8 cellular contexts compared by ENCODE assay signal in genomic region chr1:227318852-227319607, GRCh38. TPM values are rescaled to one million over a fixed set of nuclear protein-coding genes. Genes with fewer than 3 reads are reported as not detected.
DNase-seq lines count a peak whose midpoint lies in the region; ATAC-seq and TF ChIP-seq lines count a peak whose summit lies in the region.

No MANE protein-coding gene starts in this region.

- TF ChIP-seq CTCF in cardiac muscle cell (IDR thresholded peaks at IDR 0.05; ENCODE audit: low read depth, low read length) (no peak), neural progenitor cell (IDR thresholded peaks at IDR 0.05) (no peak)

- H3K4me3 ChIP-seq in cardiac muscle cell: peak overlapping the region; percentile 90
- peak overlapping the region; percentile 89 for H3K4me3 ChIP-seq in neural progenitor cell

- no peak for ATAC-seq in activated naive CD8-positive, alpha-beta T cell treated with anti-CD3 and anti-CD28 coated beads, Interleukin-2, amount 10 ng/mL, durations not matched to agents 7 days and 5 days (ENCODE audit: low read depth)
- ATAC-seq in HG02852 (IDR thresholded peaks at IDR 0.05; ENCODE audit: unreplicated experiment) (no peak), HG02840 (IDR thresholded peaks at IDR 0.05; ENCODE audit: low FRiP score, unreplicated experiment) (no peak)

- peaks cover 16% of the 10 kb centered on the region for H3K4me1 Mint-ChIP-seq in activated naive CD8-positive, alpha-beta T cell treated with anti-CD3 and anti-CD28 coated beads, Interleukin-2, amount 10 ng/mL, durations not matched to agents 7 days and 5 days
- peaks cover 28% of the 10 kb centered on the region for H3K4me1 Mint-ChIP-seq in neural progenitor cell

- peak; percentile 76 for DNase-seq in DMS153 treated with DMSO at 0.1 percent for 48 hours (lab: John Stamatoyannopoulos, UW; ENCODE audit: unreplicated experiment)
- peak; percentile 83 for DNase-seq in NCI-H1092 treated with DMSO at 0.1 percent for 48 hours (lab: John Stamatoyannopoulos, UW)
- no peak for DNase-seq in activated naive CD8-positive, alpha-beta T cell treated with anti-CD3 and anti-CD28 coated beads, Interleukin-2, amount 10 ng/mL, durations not matched to agents 7 days and 5 days
- peak; percentile 65 to 67 for DNase-seq in cardiac muscle cell (ENCODE audit: low read depth in 1 of 2, low spot score in 1 of 2)
- DNase-seq in neural progenitor cell (ENCODE audit: low spot score): peak; percentile 81
- DNase-seq in NCI-H2029 treated with DMSO at 0.1 percent for 48 hours (lab: John Stamatoyannopoulos, UW): no peak

- H2AFZ ChIP-seq in neural progenitor cell (replicated peaks): peak overlapping the region; percentile 79

- H3K36me3 ChIP-seq in cardiac muscle cell (no peaks in the 10 kb centered on the region), neural progenitor cell (no peaks in the 10 kb centered on the region)

- H3K9me3 Mint-ChIP-seq in activated naive CD8-positive, alpha-beta T cell treated with anti-CD3 and anti-CD28 coated beads, Interleukin-2, amount 10 ng/mL, durations not matched to agents 7 days and 5 days: no peaks in the 10 kb centered on the region
- peaks cover 3% of the 10 kb centered on the region for H3K9me3 Mint-ChIP-seq in neural progenitor cell

- H3K4me1 ChIP-seq in cardiac muscle cell (ENCODE audit: low read depth) (peaks cover 12% of the 10 kb centered on the region), neural progenitor cell (peaks cover 37% of the 10 kb centered on the region)

- peaks cover 29% of the 10 kb centered on the region for H4K20me1 ChIP-seq in neural progenitor cell (ENCODE audit: low read depth)

- peaks cover 2% of the 10 kb centered on the region for H3K36me3 Mint-ChIP-seq in activated naive CD8-positive, alpha-beta T cell treated with anti-CD3 and anti-CD28 coated beads, Interleukin-2, amount 10 ng/mL, durations not matched to agents 7 days and 5 days
- H3K36me3 Mint-ChIP-seq in neural progenitor cell: no peaks in the 10 kb centered on the region

- no peak overlapping the region for H3K27ac Mint-ChIP-seq in activated naive CD8-positive, alpha-beta T cell treated with anti-CD3 and anti-CD28 coated beads, Interleukin-2, amount 10 ng/mL, durations not matched to agents 7 days and 5 days
- peak overlapping the region; percentile 99 for H3K27ac Mint-ChIP-seq in neural progenitor cell

- H3K27me3 Mint-ChIP-seq in activated naive CD8-positive, alpha-beta T cell treated with anti-CD3 and anti-CD28 coated beads, Interleukin-2, amount 10 ng/mL, durations not matched to agents 7 days and 5 days: peaks cover 66% of the 10 kb centered on the region
- peaks cover 2% of the 10 kb centered on the region for H3K27me3 Mint-ChIP-seq in neural progenitor cell (ENCODE audit: insufficient read depth, low read depth)

- H3K4me2 ChIP-seq in neural progenitor cell: peak overlapping the region; percentile 90

- peaks cover 34% of the 10 kb centered on the region for H3F3A ChIP-seq in neural progenitor cell (ENCODE audit: low read depth)

- H3K9me3 ChIP-seq in cardiac muscle cell (ENCODE audit: low read depth) (no peaks in the 10 kb centered on the region), neural progenitor cell (ENCODE audit: low read depth) (no peaks in the 10 kb centered on the region)

- POLR2A ChIA-PET in activated naive CD8-positive, alpha-beta T cell treated with anti-CD3 and anti-CD28 coated beads, Interleukin-2, amount 10 ng/mL, durations not matched to agents 7 days and 5 days (lab: Charles Lee): no interaction called here

- H3K27ac ChIP-seq in cardiac muscle cell (peak overlapping the region; percentile 85), neural progenitor cell (peak overlapping the region; percentile 91)

- peaks cover 35% of the 10 kb centered on the region for H3K79me2 ChIP-seq in neural progenitor cell (ENCODE audit: low read depth)

- peak overlapping the region; percentile 72 for H3K4me3 Mint-ChIP-seq in activated naive CD8-positive, alpha-beta T cell treated with anti-CD3 and anti-CD28 coated beads, Interleukin-2, amount 10 ng/mL, durations not matched to agents 7 days and 5 days
- peak overlapping the region; percentile 95 for H3K4me3 Mint-ChIP-seq in neural progenitor cell

- no peak overlapping the region for H3K9ac ChIP-seq in neural progenitor cell

- no peaks in the 10 kb centered on the region for H3K27me3 ChIP-seq in cardiac muscle cell
- H3K27me3 ChIP-seq in neural progenitor cell: no peaks in the 10 kb centered on the region

RNA-seq across cellular contexts. Expression of gene CDC42BPA, which starts 0.7 kb away (rescaled TPM):
- total RNA-seq in activated naive CD8-positive, alpha-beta T cell treated with anti-CD3 and anti-CD28 coated beads, Interleukin-2, amount 10 ng/mL, durations not matched to agents 7 days and 5 days: 1 to 10 TPM in 1 of 2 experiments, under 1 TPM in 1; 0.91 to 1.2 TPM
- total RNA-seq in cardiac muscle cell (12.0 and 25.2 TPM in 2 replicates), neural progenitor cell (ENCODE audit: low replicate concordance) (34.4 and 54.7 TPM in 2 replicates)
- polyA plus RNA-seq in cardiac muscle cell: 25.1 and 32.8 TPM in 2 replicates

Comparison
In these comparisons a context has a peak if more than half of its experiments do, and no peak if none do; other contexts are left out.
1. DNase-seq: peak in DMS153 treated with DMSO at 0.1 percent for 48 hours (single experiment), NCI-H1092 treated with DMSO at 0.1 percent for 48 hours (single experiment), cardiac muscle cell (2 of 2) and neural progenitor cell (single experiment); none in activated naive CD8-positive, alpha-beta T cell treated with anti-CD3 and anti-CD28 coated beads, Interleukin-2, amount 10 ng/mL, durations not matched to agents 7 days and 5 days (single experiment) and NCI-H2029 treated with DMSO at 0.1 percent for 48 hours (single experiment).